In the genomic region with DNA sequence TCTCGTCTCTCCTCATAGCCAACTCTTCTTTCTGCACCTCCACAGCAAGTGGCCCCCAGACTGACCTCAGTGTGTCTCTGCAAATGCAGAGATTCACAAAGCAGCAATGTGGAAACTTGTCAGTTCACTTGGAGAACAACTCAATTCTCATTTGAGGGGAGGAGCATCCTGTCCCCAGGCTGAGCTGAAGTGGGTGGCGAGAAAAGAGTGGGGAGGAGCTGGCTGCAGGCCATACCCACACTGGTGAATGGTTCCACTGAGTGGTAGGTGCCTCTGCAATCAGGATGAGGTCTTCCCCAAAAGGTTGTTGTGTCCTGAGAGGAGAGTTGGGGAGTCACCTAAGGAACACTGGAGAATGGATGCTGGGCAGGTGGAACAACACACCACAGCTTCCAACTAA, we compare ENCODE assay signal across 25 cellular contexts.
DNase-seq lines count a peak whose midpoint lies in the region; ATAC-seq, FAIRE-seq and TF ChIP-seq lines count a peak whose summit lies in the region.
"Had no signal": no experiment of that assay in that cellular context is flagged by ENCODE, and none has a peak within 500 bp of the region (broad histone marks: within the 10 kb centered on the region; RNA-seq: fewer than 3 reads in every experiment).

No MANE protein-coding gene starts in this region.

- no peak overlapping the region for H3K4me3 ChIP-seq in AG10803 (ENCODE audit: low read length)
- H3K4me3 ChIP-seq in MM.1S (ENCODE audit: low read length) = no peak overlapping the region
- no peak overlapping the region for H3K4me3 ChIP-seq in osteoblast (ENCODE audit: insufficient read depth, low read length)
- no peak overlapping the region for H3K4me3 ChIP-seq in gastroesophageal sphincter
- H3K4me3 ChIP-seq: A549, BLaER1 had no signal

- H3K79me2 ChIP-seq in MM.1S (ENCODE audit: low read length) (no peaks in the 10 kb centered on the region), osteoblast (ENCODE audit: insufficient read depth, low read length) (no peaks in the 10 kb centered on the region)

- no peak overlapping the region for H3K9ac ChIP-seq in MM.1S (ENCODE audit: low read length)
- H3K9ac ChIP-seq: BLaER1 had no signal

- H3K27ac ChIP-seq in MM.1S (ENCODE audit: low read length) (no peak overlapping the region), osteoblast (ENCODE audit: low read depth, low read length) (no peak overlapping the region), gastroesophageal sphincter (no peak overlapping the region)
- H3K27ac ChIP-seq: A549, BLaER1, HL-60 had no signal

- ATAC-seq in gastroesophageal sphincter = no peak
- ATAC-seq: A549, Right ventricle myocardium inferior had no signal

- H3K36me3 ChIP-seq in MM.1S (replicated peaks; ENCODE audit: insufficient read depth, low read length) (no peaks in the 10 kb centered on the region), osteoblast (ENCODE audit: insufficient read depth, low read length) (no peaks in the 10 kb centered on the region), gastroesophageal sphincter (no peaks in the 10 kb centered on the region)
- H3K36me3 ChIP-seq: BLaER1 had no signal

- H4K20me1 ChIP-seq in MM.1S (ENCODE audit: insufficient read depth, low read length) = no peaks in the 10 kb centered on the region
- H4K20me1 ChIP-seq in osteoblast (ENCODE audit: insufficient read depth, low read length) = no peaks in the 10 kb centered on the region
- H4K20me1 ChIP-seq: BLaER1 had no signal

- no peak overlapping the region for H3K4me2 ChIP-seq in MM.1S (ENCODE audit: low read depth, low read length)
- no peak overlapping the region for H3K4me2 ChIP-seq in osteoblast (ENCODE audit: insufficient read depth, low read length)
- H3K4me2 ChIP-seq: A549, BLaER1 had no signal

- no peaks in the 10 kb centered on the region for H3K4me1 ChIP-seq in MM.1S (ENCODE audit: low read length)
- H3K4me1 ChIP-seq in osteoblast (ENCODE audit: insufficient read depth, low read length) = no peaks in the 10 kb centered on the region
- no peaks in the 10 kb centered on the region for H3K4me1 ChIP-seq in gastroesophageal sphincter
- H3K4me1 ChIP-seq: BLaER1 had no signal

- H3K9me3 ChIP-seq in MM.1S (replicated peaks; ENCODE audit: insufficient read depth, low read length) = no peaks in the 10 kb centered on the region
- no peaks in the 10 kb centered on the region for H3K9me3 ChIP-seq in osteoblast (ENCODE audit: low read depth, low read length)
- H3K9me3 ChIP-seq in gastroesophageal sphincter = no peaks in the 10 kb centered on the region
- H3K9me3 ChIP-seq: A549, BLaER1 had no signal

- TF ChIP-seq POLR2A in H54 (IDR thresholded peaks at IDR 0.05; ENCODE audit: low read depth, low read length) (no peak), gastroesophageal sphincter (IDR thresholded peaks at IDR 0.05) (no peak)

- TF ChIP-seq EP300 in gastroesophageal sphincter (IDR thresholded peaks at IDR 0.05) = no peak

- no peaks in the 10 kb centered on the region for H3K9me2 ChIP-seq in MM.1S (replicated peaks; ENCODE audit: insufficient read depth, low read length)

- TF ChIP-seq CTCF in AG10803 (conservative IDR thresholded peaks at IDR 0.05; ENCODE audit: low read length) = no peak
- no peak for TF ChIP-seq CTCF in MM.1S (IDR thresholded peaks at IDR 0.05; ENCODE audit: low read length)
- TF ChIP-seq CTCF in osteoblast (IDR thresholded peaks at IDR 0.05; ENCODE audit: extremely low read depth, low read depth, low read length) = no peak
- TF ChIP-seq CTCF in gastroesophageal sphincter (IDR thresholded peaks at IDR 0.05) = no peak

- peak; percentile 75 for FAIRE-seq in H54 (lab: Jason Lieb, UNC)
- FAIRE-seq: A549, GM12892 had no signal

- H3K27me3 ChIP-seq in MM.1S (replicated peaks; ENCODE audit: insufficient read depth, low read length) (no peaks in the 10 kb centered on the region), osteoblast (ENCODE audit: insufficient read depth, low read length) (no peaks in the 10 kb centered on the region), gastroesophageal sphincter (no peaks in the 10 kb centered on the region)
- H3K27me3 ChIP-seq: BLaER1 had no signal

- WGBS in gastroesophageal sphincter (ENCODE audit: low coverage in 1 of 2), 2 donors = 40 to 56% methylated on average over 1 of the region's 2 CpGs

- no peaks in the 10 kb centered on the region for H3F3A ChIP-seq in MM.1S (ENCODE audit: insufficient read depth, low read length)

- H2AFZ ChIP-seq in MM.1S (ENCODE audit: low read length) = no peak overlapping the region
- no peak overlapping the region for H2AFZ ChIP-seq in osteoblast (ENCODE audit: low read length)

- DNase-seq in AG10803 (ENCODE audit: low read depth) (peak; percentile 39), H54 (ENCODE audit: insufficient read length, low spot score) (no peak), MM.1S (peak; percentile 5), iris pigment epithelial cell (ENCODE audit: low read depth) (peak; percentile 27), osteoblast (ENCODE audit: insufficient read length, low spot score, missing footprints) (no peak), NCI-H1105 (lab: John Stamatoyannopoulos, UW) (no peak), Ammon's horn (ENCODE audit: low spot score) (no peak)
- DNase-seq: CD4-positive, alpha-beta T cell; COR-L47; DMS 273 treated with DMSO at 0.1 percent for 48 hours; DMS79 treated with DMSO at 0.1 percent for 48 hours; H9; KG1; NCI-H1105 treated with DMSO at 0.1 percent for 48 hours; NCI-H2029 treated with DMSO at 0.1 percent for 48 hours; NCI-H2171 treated with DMSO at 0.1 percent for 48 hours; NCI-H446; NCI-H526 treated with DMSO at 0.1 percent for 48 hours; SW 1271 had no signal

Comparison
In these comparisons a context has a peak if more than half of its experiments do, and no peak if none do; other contexts are left out.
1. DNase-seq: peak in AG10803 (single experiment), MM.1S (single experiment) and iris pigment epithelial cell (single experiment); none in H54 (single experiment), osteoblast (single experiment), NCI-H1105 (single experiment) and Ammon's horn (single experiment).